Comparison of ENCODE assay signal across 26 cellular contexts in the genomic region with DNA sequence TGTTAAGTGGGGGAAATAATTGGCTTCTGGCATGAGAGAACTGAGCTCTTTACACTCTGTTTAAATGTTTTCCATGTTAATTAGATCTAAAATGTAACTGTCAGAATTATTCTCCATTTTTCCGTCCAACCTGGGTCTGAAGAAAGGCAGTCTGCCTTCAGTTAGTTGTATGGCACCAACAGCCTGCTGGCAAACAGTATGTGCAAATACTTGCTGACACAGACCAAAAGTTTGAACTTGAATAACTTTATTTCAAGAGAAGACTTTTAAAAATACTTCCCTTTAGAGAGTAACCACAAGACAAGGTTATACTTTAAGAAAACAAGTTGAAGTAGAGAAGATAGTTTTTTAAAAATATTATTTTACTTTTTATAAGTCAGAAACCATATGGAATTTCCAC.
"Had no signal": no experiment of that assay in that cellular context is flagged by ENCODE, and none has a peak within 500 bp of the region (broad histone marks: within the 10 kb centered on the region; RNA-seq: fewer than 3 reads in every experiment).

No MANE protein-coding gene starts in this region.

- H3K9me3 ChIP-seq: neutrophil, ovary, psoas muscle, right lobe of liver, sigmoid colon, stomach, thoracic aorta, thyroid gland, tibial nerve, upper lobe of left lung, vagina had no signal

- H3K27me3 ChIP-seq: neutrophil, ovary, right lobe of liver, sigmoid colon, stomach, thyroid gland, tibial nerve, upper lobe of left lung, vagina had no signal

- H3K4me1 ChIP-seq: thyroid gland, vagina had no signal

- H3K9ac ChIP-seq: parathyroid adenoma had no signal

- H3K27ac ChIP-seq: neutrophil, ovary, parathyroid adenoma, psoas muscle, right lobe of liver, sigmoid colon, stomach, thoracic aorta, thyroid gland, tibial nerve, upper lobe of left lung, vagina had no signal

- H3K36me3 ChIP-seq: neutrophil, ovary, right lobe of liver, sigmoid colon, stomach, thoracic aorta, thyroid gland, tibial nerve, upper lobe of left lung, vagina had no signal

- DNase-seq: nephron progenitor cell; occipital lobe; ovary; posterior cingulate gyrus; psoas muscle; right cardiac atrium; right lobe of liver; sigmoid colon; small intestine; stimulated activated CD4-positive, alpha-beta T cell treated with anti-CD3 and anti-CD28 coated beads, Interleukin-15, amount 100 ng/mL, for 24 hours; stimulated activated CD4-positive, alpha-beta T cell treated with anti-CD3 and anti-CD28 coated beads, Interleukin-2, amount 100 ng/mL, for 24 hours; stimulated activated CD4-positive, alpha-beta T cell treated with anti-CD3 and anti-CD28 coated beads, Interleukin-2, amount 100 ng/mL, for 48 hours; stimulated activated CD4-positive, alpha-beta T cell treated with anti-CD3 and anti-CD28 coated beads, Interleukin-4, amount 100 ng/mL, for 24 hours; stimulated activated naive B cell treated with anti-CD40 and anti-IgM and Interleukin-4, amounts not matched to agents 10 μg/mL and 1 μg/mL and 100 μg/mL, for 72 hours; stimulated activated naive CD4-positive, alpha-beta T cell treated with Interleukin-2 at 50 U/mL for 16 hours; stomach; thyroid gland; trophoblast cell; upper lobe of left lung had no signal

- H2AFZ ChIP-seq: parathyroid adenoma had no signal

- H3K4me3 ChIP-seq: ovary, psoas muscle, right lobe of liver, sigmoid colon, stomach, thoracic aorta, thyroid gland, tibial nerve, upper lobe of left lung, vagina had no signal

- H3K79me2 ChIP-seq: parathyroid adenoma had no signal

- ATAC-seq: natural killer cell treated with Interleukin-12 subunit alpha and Interleukin-12 subunit beta and Interleukin-15 and Interleukin-18, amount 100 ng/mL, for 72 hours; psoas muscle; right cardiac atrium; stimulated activated effector memory CD8-positive, alpha-beta T cell treated with anti-CD3 and anti-CD28 coated beads, Interleukin-12 subunit alpha, Interleukin-12 subunit beta, amount 100 ng/mL, for 72 hours; stimulated activated naive B cell treated with anti-CD40 and anti-IgM and Interleukin-4, amounts not matched to agents 10 μg/mL and 1 μg/mL and 100 μg/mL, for 72 hours had no signal
